1 cellular context compared by ENCODE assay signal in the genomic region with DNA sequence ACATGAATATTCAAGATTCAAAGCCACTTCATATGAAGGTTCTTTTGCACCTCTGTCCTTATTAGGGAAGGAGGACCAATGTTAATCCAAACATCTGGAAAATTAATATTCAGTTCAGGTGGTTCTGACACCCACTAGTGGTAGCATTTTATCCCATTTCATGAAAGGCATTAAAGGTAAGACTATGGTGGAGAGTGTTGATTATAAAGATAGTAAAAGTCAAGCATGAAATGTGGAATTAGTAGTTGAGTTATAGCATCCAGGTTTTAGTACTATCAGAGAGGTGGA.
TF ChIP-seq lines count a peak whose summit lies in the region.

No MANE protein-coding gene starts in this region.

TF ChIP-seq in A549, 52 proteins besides CTCF, POLR2A, EP300 and RAD21:
- TF ChIP-seq, protein P1, sequence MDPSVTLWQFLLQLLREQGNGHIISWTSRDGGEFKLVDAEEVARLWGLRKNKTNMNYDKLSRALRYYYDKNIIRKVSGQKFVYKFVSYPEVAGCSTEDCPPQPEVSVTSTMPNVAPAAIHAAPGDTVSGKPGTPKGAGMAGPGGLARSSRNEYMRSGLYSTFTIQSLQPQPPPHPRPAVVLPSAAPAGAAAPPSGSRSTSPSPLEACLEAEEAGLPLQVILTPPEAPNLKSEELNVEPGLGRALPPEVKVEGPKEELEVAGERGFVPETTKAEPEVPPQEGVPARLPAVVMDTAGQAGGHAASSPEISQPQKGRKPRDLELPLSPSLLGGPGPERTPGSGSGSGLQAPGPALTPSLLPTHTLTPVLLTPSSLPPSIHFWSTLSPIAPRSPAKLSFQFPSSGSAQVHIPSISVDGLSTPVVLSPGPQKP (IDR thresholded peaks at IDR 0.05; ENCODE audit: low read depth, low read length): no peak
- TF ChIP-seq EHMT2 (IDR thresholded peaks at IDR 0.05; ENCODE audit: low read depth) (no peak), RFX5 (IDR thresholded peaks at IDR 0.05) (no peak), FOSB (CRISPR knock-in tag; IDR thresholded peaks at IDR 0.05) (no peak), HOXB13 (CRISPR knock-in tag; IDR thresholded peaks at IDR 0.05; ENCODE audit: low read depth) (no peak), CEBPB (IDR thresholded peaks at IDR 0.05) (no peak), BHLHE40 (IDR thresholded peaks at IDR 0.05; ENCODE audit: low read depth, low read length) (no peak), FOSL2 (IDR thresholded peaks at IDR 0.05) (no peak), FOSL2 (CRISPR knock-in tag; IDR thresholded peaks at IDR 0.05) (no peak), EHF (CRISPR knock-in tag; IDR thresholded peaks at IDR 0.05) (no peak), MAZ (IDR thresholded peaks at IDR 0.05; ENCODE audit: borderline replicate concordance, low read depth, low read length) (no peak)
- TF ChIP-seq, protein P2, sequence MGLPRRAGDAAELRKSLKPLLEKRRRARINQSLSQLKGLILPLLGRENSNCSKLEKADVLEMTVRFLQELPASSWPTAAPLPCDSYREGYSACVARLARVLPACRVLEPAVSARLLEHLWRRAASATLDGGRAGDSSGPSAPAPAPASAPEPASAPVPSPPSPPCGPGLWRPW (IDR thresholded peaks at IDR 0.05): no peak
